Comparison of ENCODE assay signal across 31 cellular contexts in genomic region chr12:97575792-97576191, GRCh38.
DNase-seq lines count a peak whose midpoint lies in the region; ATAC-seq, FAIRE-seq and TF ChIP-seq lines count a peak whose summit lies in the region.
"Had no signal": no experiment of that assay in that cellular context is flagged by ENCODE, and none has a peak within 500 bp of the region (broad histone marks: within the 10 kb centered on the region; RNA-seq: fewer than 3 reads in every experiment).

No MANE protein-coding gene starts in this region.

- H3K27me3 ChIP-seq in Karpas-422 (ENCODE audit: low read length): no peaks in the 10 kb centered on the region
- no peaks in the 10 kb centered on the region for H3K27me3 ChIP-seq in astrocyte (ENCODE audit: insufficient read depth, low read length)
- no peaks in the 10 kb centered on the region for H3K27me3 ChIP-seq in upper lobe of right lung
- H3K27me3 ChIP-seq: MG63, neutrophil, transverse colon had no signal

- ATAC-seq in upper lobe of right lung: peak; percentile 60
- no peak for ATAC-seq in left lobe of liver
- ATAC-seq: activated naive CD4-positive, alpha-beta T cell treated with anti-CD3 and anti-CD28 coated beads, Interleukin-2, amount 50 U/mL, for 72 hours; K562; left ventricle myocardium superior; sciatic nerve had no signal

- H3K9me3 Mint-ChIP-seq in astrocyte (ENCODE audit: unreplicated experiment): no peaks in the 10 kb centered on the region
- H3K9me3 Mint-ChIP-seq: activated B cell treated with CpG ODN at 0.5 μM for 24 hours; activated CD4-positive, alpha-beta T cell treated with anti-CD3 and anti-CD28 coated beads, Interleukin-2, amount 10 ng/mL, durations not matched to agents 7 days and 5 days; activated naive CD4-positive, alpha-beta T cell treated with anti-CD3 and anti-CD28 coated beads, Interleukin-2, amount 50 U/mL, for 72 hours had no signal

- H3K4me1 ChIP-seq in Karpas-422 (ENCODE audit: low read length) (peaks cover 36% of the 10 kb centered on the region), astrocyte (ENCODE audit: insufficient read depth, low read length) (no peaks in the 10 kb centered on the region), upper lobe of right lung (no peaks in the 10 kb centered on the region)
- H3K4me1 ChIP-seq: transverse colon had no signal

- H3K4me3 ChIP-seq in Karpas-422 (ENCODE audit: low read length) (no peak overlapping the region), astrocyte (ENCODE audit: insufficient read depth, low read depth, low read length) (no peak overlapping the region), upper lobe of right lung (no peak overlapping the region)
- H3K4me3 ChIP-seq: GM23248, K562, MG63, transverse colon had no signal

- no peak overlapping the region for H3K27ac ChIP-seq in Karpas-422 (ENCODE audit: low read length)
- no peak overlapping the region for H3K27ac ChIP-seq in astrocyte (ENCODE audit: low read depth, low read length)
- no peak overlapping the region for H3K27ac ChIP-seq in upper lobe of right lung
- H3K27ac ChIP-seq: C4-2B, GM23248, neutrophil, transverse colon had no signal

- H4K20me1 ChIP-seq in Karpas-422 (ENCODE audit: insufficient read depth, low read depth, low read length): no peaks in the 10 kb centered on the region
- H4K20me1 ChIP-seq in astrocyte (ENCODE audit: insufficient read depth, low read length): no peaks in the 10 kb centered on the region

- FAIRE-seq in astrocyte (lab: Jason Lieb, UNC): no peak
- FAIRE-seq: K562 had no signal

- TF ChIP-seq CTCF in astrocyte (IDR thresholded peaks at IDR 0.05; ENCODE audit: insufficient read depth, low read depth, low read length): no peak
- no peak for TF ChIP-seq CTCF in upper lobe of right lung (IDR thresholded peaks at IDR 0.05)

- H3K9me2 ChIP-seq in Karpas-422 (replicated peaks; ENCODE audit: insufficient read depth, low read length): no peaks in the 10 kb centered on the region

- no peak overlapping the region for H3K4me2 ChIP-seq in Karpas-422 (ENCODE audit: low read depth, low read length, poor library complexity, severe bottlenecking)
- H3K4me2 ChIP-seq in astrocyte (ENCODE audit: low read length): no peak overlapping the region

- H2AFZ ChIP-seq in Karpas-422 (ENCODE audit: low read length): no peak overlapping the region
- no peak overlapping the region for H2AFZ ChIP-seq in astrocyte (ENCODE audit: low read depth, low read length)
- H2AFZ ChIP-seq: GM23248 had no signal

- H3K4me1 Mint-ChIP-seq in astrocyte (ENCODE audit: low read depth, unreplicated experiment): peaks cover 7% of the 10 kb centered on the region
- H3K4me1 Mint-ChIP-seq: activated B cell treated with CpG ODN at 0.5 μM for 24 hours; activated CD4-positive, alpha-beta T cell treated with anti-CD3 and anti-CD28 coated beads, Interleukin-2, amount 10 ng/mL, durations not matched to agents 7 days and 5 days; naive B cell had no signal

- no peaks in the 10 kb centered on the region for H3K36me3 ChIP-seq in Karpas-422 (ENCODE audit: insufficient read depth, low read length)
- H3K36me3 ChIP-seq in astrocyte (ENCODE audit: insufficient read depth, low read length): no peaks in the 10 kb centered on the region
- H3K36me3 ChIP-seq in upper lobe of right lung: no peaks in the 10 kb centered on the region
- H3K36me3 ChIP-seq: MG63, neutrophil, transverse colon had no signal

- no peaks in the 10 kb centered on the region for H3K36me3 Mint-ChIP-seq in astrocyte (ENCODE audit: low read depth, unreplicated experiment)
- H3K36me3 Mint-ChIP-seq: activated naive CD4-positive, alpha-beta T cell treated with anti-CD3 and anti-CD28 coated beads, Interleukin-2, amount 50 U/mL, for 72 hours; naive B cell had no signal

- peak overlapping the region; percentile 55 for H3K27ac Mint-ChIP-seq in astrocyte (ENCODE audit: unreplicated experiment)
- H3K27ac Mint-ChIP-seq: activated B cell treated with CpG ODN at 0.5 μM for 24 hours; activated CD4-positive, alpha-beta T cell treated with anti-CD3 and anti-CD28 coated beads, Interleukin-2, amount 10 ng/mL, durations not matched to agents 7 days and 5 days; activated naive CD4-positive, alpha-beta T cell treated with anti-CD3 and anti-CD28 coated beads, Interleukin-2, amount 50 U/mL, for 72 hours; naive B cell had no signal

- H3K79me2 ChIP-seq in Karpas-422 (ENCODE audit: low read length): no peaks in the 10 kb centered on the region
- no peaks in the 10 kb centered on the region for H3K79me2 ChIP-seq in astrocyte (ENCODE audit: insufficient read depth, low read length)

- intact Hi-C loops in upper lobe of right lung (cut with DNase I) (no loop called here), posterior vena cava (cut with DNase I) (no loop called here)

- H3K9me3 ChIP-seq in Karpas-422 (ENCODE audit: low read length) (no peaks in the 10 kb centered on the region), astrocyte (ENCODE audit: insufficient read depth, low read depth, low read length) (no peaks in the 10 kb centered on the region), upper lobe of right lung (no peaks in the 10 kb centered on the region)
- H3K9me3 ChIP-seq: Caco-2, MG63, neutrophil, transverse colon had no signal

- DNase-seq in Karpas-422: peak; percentile 9
- DNase-seq in astrocyte (ENCODE audit: low read depth): peak; percentile 52
- peak; percentile 77 for DNase-seq in kidney glomerular epithelial cell (lab: John Stamatoyannopoulos, UW)
- DNase-seq in upper lobe of right lung: no peak
- DNase-seq in NCI-H2107 (lab: John Stamatoyannopoulos, UW): no peak
- DNase-seq in left lobe of liver (ENCODE audit: low spot score): no peak
- DNase-seq in posterior vena cava (ENCODE audit: low spot score): no peak
- DNase-seq: activated B cell treated with CpG ODN at 0.5 μM for 24 hours; activated CD4-positive, alpha-beta T cell treated with anti-CD3 and anti-CD28 coated beads, Interleukin-2, amount 10 ng/mL, durations not matched to agents 7 days and 5 days; activated effector memory CD4-positive, alpha-beta T cell treated with Interleukin-2 at 50 U/mL for 16 hours; activated T-cell treated with anti-CD3 and anti-CD28 coated beads, Interleukin-2, amount 50 U/mL, for 1 hour; amygdala; Caco-2; EL; GM23248; hypothalamus; left ventricle myocardium superior; MG63; midbrain; naive B cell; NCI-H1105; NCI-H2029 treated with DMSO at 0.1 percent for 48 hours; posterior cingulate gyrus; stimulated activated CD4-positive, alpha-beta T cell treated with anti-CD3 and anti-CD28 coated beads, Interleukin-12 subunit alpha, Interleukin-12 subunit beta, amount 100 ng/mL, for 4 hours; stimulated activated CD4-positive, alpha-beta T cell treated with anti-CD3 and anti-CD28 coated beads, Interleukin-4, amount 100 ng/mL, for 24 hours; transverse colon had no signal

- H3K9ac ChIP-seq in Karpas-422 (ENCODE audit: low read length): no peak overlapping the region
- H3K9ac ChIP-seq in astrocyte (ENCODE audit: low read length): no peak overlapping the region
- H3K9ac ChIP-seq: GM23248 had no signal

- no peak overlapping the region for H3K4me3 Mint-ChIP-seq in astrocyte (ENCODE audit: unreplicated experiment)
- H3K4me3 Mint-ChIP-seq: activated B cell treated with CpG ODN at 0.5 μM for 24 hours; activated CD4-positive, alpha-beta T cell treated with anti-CD3 and anti-CD28 coated beads, Interleukin-2, amount 10 ng/mL, durations not matched to agents 7 days and 5 days; naive B cell had no signal

- no peaks in the 10 kb centered on the region for H3K27me3 Mint-ChIP-seq in astrocyte (ENCODE audit: low read depth, unreplicated experiment)
- H3K27me3 Mint-ChIP-seq: activated B cell treated with CpG ODN at 0.5 μM for 24 hours; activated CD4-positive, alpha-beta T cell treated with anti-CD3 and anti-CD28 coated beads, Interleukin-2, amount 10 ng/mL, durations not matched to agents 7 days and 5 days had no signal

Comparison
In these comparisons a context has a peak if more than half of its experiments do, and no peak if none do; other contexts are left out.
1. DNase-seq: peak in Karpas-422 (single experiment), astrocyte (single experiment) and kidney glomerular epithelial cell (single experiment); none in upper lobe of right lung (single experiment), NCI-H2107 (single experiment), left lobe of liver (single experiment) and posterior vena cava (single experiment).